1 cellular context compared by ENCODE assay signal in genomic region chr1:19013826-19014548, GRCh38.
TF ChIP-seq lines count a peak whose summit lies in the region.

No MANE protein-coding gene starts in this region.

TF ChIP-seq in IMR-90, 13 proteins besides CTCF, POLR2A, EP300 and RAD21:
- TF ChIP-seq FOS (IDR thresholded peaks at IDR 0.05; ENCODE audit: low read depth, low read length) (no peak), NFE2L2 (IDR thresholded peaks at IDR 0.05; ENCODE audit: low read depth, low read length) (no peak), RFX5 (IDR thresholded peaks at IDR 0.05; ENCODE audit: low read depth, low read length) (no peak), BHLHE40 (IDR thresholded peaks at IDR 0.05; ENCODE audit: low read depth, low read length) (no peak), SMC3 (IDR thresholded peaks at IDR 0.05; ENCODE audit: low read depth, low read length) (no peak), CHD1 (IDR thresholded peaks at IDR 0.05; ENCODE audit: low read depth, low read length) (no peak), CEBPB (IDR thresholded peaks at IDR 0.05; ENCODE audit: low read depth, low read length) (no peak), RCOR1 (IDR thresholded peaks at IDR 0.05; ENCODE audit: insufficient replicate concordance, low read length) (no peak), MAZ (IDR thresholded peaks at IDR 0.05; ENCODE audit: borderline replicate concordance, low read depth, low read length) (no peak), MXI1 (IDR thresholded peaks at IDR 0.05; ENCODE audit: borderline replicate concordance, low read depth, low read length) (no peak), MAFK (IDR thresholded peaks at IDR 0.05; ENCODE audit: low read depth, low read length) (no peak)
- TF ChIP-seq, protein P1, sequence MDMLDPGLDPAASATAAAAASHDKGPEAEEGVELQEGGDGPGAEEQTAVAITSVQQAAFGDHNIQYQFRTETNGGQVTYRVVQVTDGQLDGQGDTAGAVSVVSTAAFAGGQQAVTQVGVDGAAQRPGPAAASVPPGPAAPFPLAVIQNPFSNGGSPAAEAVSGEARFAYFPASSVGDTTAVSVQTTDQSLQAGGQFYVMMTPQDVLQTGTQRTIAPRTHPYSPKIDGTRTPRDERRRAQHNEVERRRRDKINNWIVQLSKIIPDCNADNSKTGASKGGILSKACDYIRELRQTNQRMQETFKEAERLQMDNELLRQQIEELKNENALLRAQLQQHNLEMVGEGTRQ (IDR thresholded peaks at IDR 0.05; ENCODE audit: low read depth, low read length): no peak
- TF ChIP-seq, protein P2, sequence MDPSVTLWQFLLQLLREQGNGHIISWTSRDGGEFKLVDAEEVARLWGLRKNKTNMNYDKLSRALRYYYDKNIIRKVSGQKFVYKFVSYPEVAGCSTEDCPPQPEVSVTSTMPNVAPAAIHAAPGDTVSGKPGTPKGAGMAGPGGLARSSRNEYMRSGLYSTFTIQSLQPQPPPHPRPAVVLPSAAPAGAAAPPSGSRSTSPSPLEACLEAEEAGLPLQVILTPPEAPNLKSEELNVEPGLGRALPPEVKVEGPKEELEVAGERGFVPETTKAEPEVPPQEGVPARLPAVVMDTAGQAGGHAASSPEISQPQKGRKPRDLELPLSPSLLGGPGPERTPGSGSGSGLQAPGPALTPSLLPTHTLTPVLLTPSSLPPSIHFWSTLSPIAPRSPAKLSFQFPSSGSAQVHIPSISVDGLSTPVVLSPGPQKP (IDR thresholded peaks at IDR 0.05; ENCODE audit: borderline replicate concordance, low read depth, low read length): no peak
TF ChIP-seq in IMR-90: peak in this region for 0.
